1 cellular context compared by ENCODE assay signal in the genomic region with DNA sequence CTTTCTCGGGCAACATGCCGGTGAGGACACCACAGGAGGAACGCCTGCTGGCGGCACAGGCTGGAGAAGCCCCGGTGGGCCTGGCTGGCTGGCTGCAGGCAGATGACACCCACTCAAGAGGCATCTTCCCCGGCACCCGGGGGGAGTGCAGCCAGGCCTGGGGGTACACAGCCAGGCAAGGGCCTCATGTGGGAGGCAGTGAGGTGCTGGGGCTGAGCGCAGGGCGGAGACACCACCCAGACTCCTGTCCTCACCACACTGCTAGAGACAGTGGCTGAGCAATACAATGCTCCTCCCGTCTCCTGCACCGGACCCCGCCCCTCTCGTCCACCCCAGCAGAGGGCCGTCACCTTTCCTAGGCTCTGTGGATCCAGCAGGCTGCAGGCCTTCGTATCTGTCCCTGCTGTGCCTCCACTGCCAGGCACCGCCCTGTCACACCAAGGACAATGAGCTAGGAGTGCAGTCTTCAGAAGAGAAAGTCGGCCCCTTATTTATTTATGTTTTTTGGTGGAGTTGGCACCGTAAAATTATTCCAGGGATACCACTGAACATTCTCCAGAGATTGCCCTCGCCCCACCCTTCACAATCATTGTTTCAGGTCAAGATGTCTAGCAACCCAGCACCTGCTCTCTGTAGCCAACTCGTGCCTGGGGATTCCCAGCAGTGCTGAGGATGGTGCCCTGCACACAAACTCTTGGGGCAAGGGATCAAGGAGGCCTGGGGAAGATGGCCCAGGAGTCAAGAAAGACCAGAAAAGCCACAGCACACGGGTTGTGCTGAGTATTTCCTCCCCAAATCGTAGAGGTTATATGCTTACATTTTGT.
TF ChIP-seq lines count a peak whose summit lies in the region.

No MANE protein-coding gene starts in this region.

TF ChIP-seq in IMR-90, 13 proteins besides CTCF, POLR2A, EP300 and RAD21:
- TF ChIP-seq CHD1 (IDR thresholded peaks at IDR 0.05; ENCODE audit: low read depth, low read length) (no peak), MAFK (IDR thresholded peaks at IDR 0.05; ENCODE audit: low read depth, low read length) (no peak), CEBPB (IDR thresholded peaks at IDR 0.05; ENCODE audit: low read depth, low read length) (no peak), FOS (IDR thresholded peaks at IDR 0.05; ENCODE audit: low read depth, low read length) (no peak)
